1 cellular context compared by ENCODE assay signal in the genomic region with DNA sequence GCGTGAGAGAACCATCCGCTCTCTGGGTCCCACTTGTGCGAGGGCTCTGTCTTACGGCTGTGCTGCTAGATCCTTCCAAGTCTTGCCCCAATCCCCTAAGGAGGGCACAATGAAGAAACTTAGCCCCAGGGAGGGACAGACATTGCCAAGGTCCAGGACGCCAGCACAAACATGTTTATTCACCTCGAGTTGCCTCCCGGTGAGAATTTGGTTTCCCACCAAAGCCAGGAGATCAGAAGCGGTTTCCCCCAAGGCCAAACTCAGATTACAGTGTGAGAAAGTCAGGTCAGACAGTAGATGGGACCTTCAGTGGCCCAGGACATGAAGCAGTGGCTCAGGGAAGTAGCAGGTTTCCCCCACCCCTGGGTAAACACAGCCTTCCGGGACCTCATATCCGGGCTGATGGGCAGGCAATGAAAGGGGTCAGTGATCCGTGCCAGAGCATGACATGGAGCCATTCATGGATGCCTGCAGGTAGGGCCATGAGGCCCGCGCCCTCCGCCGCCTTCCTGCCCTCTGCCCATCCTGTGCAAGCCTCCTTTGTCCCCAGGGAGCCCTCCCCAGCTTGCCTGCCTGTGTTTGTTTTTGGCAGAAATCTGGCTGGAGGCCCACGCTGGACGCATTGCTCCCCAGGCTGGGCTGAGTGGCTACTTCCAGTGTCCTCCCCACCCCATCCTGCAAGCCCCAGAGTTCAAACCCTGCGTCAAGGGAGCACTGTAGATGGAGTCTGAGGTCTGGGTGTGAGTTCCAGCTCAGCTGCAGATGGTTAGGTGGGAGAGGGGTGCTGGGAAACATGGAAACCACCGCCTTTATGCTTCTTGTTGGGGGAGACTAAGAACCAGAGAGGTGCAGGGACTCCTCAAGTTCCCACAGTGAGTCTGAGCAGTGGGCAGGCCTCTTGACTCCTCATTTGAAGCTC.
A peak's percentile ranks its signal among the peaks of the same experiment; 100 is the strongest.
TF ChIP-seq lines count a peak whose summit lies in the region.

No MANE protein-coding gene starts in this region.

TF ChIP-seq in HepG2, 621 proteins besides CTCF, POLR2A, EP300 and RAD21 (continued from another document and continues in another):
- TF ChIP-seq, protein P1, sequence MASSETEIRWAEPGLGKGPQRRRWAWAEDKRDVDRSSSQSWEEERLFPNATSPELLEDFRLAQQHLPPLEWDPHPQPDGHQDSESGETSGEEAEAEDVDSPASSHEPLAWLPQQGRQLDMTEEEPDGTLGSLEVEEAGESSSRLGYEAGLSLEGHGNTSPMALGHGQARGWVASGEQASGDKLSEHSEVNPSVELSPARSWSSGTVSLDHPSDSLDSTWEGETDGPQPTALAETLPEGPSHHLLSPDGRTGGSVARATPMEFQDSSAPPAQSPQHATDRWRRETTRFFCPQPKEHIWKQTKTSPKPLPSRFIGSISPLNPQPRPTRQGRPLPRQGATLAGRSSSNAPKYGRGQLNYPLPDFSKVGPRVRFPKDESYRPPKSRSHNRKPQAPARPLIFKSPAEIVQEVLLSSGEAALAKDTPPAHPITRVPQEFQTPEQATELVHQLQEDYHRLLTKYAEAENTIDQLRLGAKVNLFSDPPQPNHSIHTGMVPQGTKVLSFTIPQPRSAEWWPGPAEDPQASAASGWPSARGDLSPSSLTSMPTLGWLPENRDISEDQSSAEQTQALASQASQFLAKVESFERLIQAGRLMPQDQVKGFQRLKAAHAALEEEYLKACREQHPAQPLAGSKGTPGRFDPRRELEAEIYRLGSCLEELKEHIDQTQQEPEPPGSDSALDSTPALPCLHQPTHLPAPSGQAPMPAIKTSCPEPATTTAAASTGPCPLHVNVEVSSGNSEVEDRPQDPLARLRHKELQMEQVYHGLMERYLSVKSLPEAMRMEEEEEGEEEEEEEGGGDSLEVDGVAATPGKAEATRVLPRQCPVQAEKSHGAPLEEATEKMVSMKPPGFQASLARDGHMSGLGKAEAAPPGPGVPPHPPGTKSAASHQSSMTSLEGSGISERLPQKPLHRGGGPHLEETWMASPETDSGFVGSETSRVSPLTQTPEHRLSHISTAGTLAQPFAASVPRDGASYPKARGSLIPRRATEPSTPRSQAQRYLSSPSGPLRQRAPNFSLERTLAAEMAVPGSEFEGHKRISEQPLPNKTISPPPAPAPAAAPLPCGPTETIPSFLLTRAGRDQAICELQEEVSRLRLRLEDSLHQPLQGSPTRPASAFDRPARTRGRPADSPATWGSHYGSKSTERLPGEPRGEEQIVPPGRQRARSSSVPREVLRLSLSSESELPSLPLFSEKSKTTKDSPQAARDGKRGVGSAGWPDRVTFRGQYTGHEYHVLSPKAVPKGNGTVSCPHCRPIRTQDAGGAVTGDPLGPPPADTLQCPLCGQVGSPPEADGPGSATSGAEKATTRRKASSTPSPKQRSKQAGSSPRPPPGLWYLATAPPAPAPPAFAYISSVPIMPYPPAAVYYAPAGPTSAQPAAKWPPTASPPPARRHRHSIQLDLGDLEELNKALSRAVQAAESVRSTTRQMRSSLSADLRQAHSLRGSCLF (CRISPR knock-in tag; IDR thresholded peaks at IDR 0.05; ENCODE audit: borderline replicate concordance), result no peak
- TF ChIP-seq, protein P2, sequence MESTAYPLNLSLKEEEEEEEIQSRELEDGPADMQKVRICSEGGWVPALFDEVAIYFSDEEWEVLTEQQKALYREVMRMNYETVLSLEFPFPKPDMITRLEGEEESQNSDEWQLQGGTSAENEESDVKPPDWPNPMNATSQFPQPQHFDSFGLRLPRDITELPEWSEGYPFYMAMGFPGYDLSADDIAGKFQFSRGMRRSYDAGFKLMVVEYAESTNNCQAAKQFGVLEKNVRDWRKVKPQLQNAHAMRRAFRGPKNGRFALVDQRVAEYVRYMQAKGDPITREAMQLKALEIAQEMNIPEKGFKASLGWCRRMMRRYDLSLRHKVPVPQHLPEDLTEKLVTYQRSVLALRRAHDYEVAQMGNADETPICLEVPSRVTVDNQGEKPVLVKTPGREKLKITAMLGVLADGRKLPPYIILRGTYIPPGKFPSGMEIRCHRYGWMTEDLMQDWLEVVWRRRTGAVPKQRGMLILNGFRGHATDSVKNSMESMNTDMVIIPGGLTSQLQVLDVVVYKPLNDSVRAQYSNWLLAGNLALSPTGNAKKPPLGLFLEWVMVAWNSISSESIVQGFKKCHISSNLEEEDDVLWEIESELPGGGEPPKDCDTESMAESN (CRISPR knock-in tag; conservative IDR thresholded peaks at IDR 0.05), result no peak; the same call in none of the 2 replicates
- no peak for TF ChIP-seq ZFYVE20 (CRISPR knock-in tag; IDR thresholded peaks at IDR 0.05; ENCODE audit: borderline replicate concordance, low read depth)
- peak; percentile 99 for TF ChIP-seq ETV6 (CRISPR knock-in tag; conservative IDR thresholded peaks at IDR 0.05)
- TF ChIP-seq NKX3-1 (CRISPR knock-in tag; IDR thresholded peaks at IDR 0.05), result no peak
- TF ChIP-seq MATR3 (CRISPR knock-in tag; IDR thresholded peaks at IDR 0.05), result no peak
- peak; percentile 94 for TF ChIP-seq SOX5 (CRISPR knock-in tag; IDR thresholded peaks at IDR 0.05; ENCODE audit: borderline replicate concordance)
- peak; percentile 84 for TF ChIP-seq TCF7 (IDR thresholded peaks at IDR 0.05; ENCODE audit: low read depth)
- peak; percentile 84 for TF ChIP-seq NR2F2 (IDR thresholded peaks at IDR 0.05; ENCODE audit: borderline replicate concordance, low read depth)
- TF ChIP-seq SKI (IDR thresholded peaks at IDR 0.05; ENCODE audit: partially characterized antibody), result no peak
- TF ChIP-seq ZFP62 (CRISPR knock-in tag; IDR thresholded peaks at IDR 0.05), result no peak
- no peak for TF ChIP-seq XBP1 (CRISPR knock-in tag; IDR thresholded peaks at IDR 0.05)
- peak; percentile 100 for TF ChIP-seq ZNF556 (CRISPR knock-in tag; IDR thresholded peaks at IDR 0.05; ENCODE audit: borderline replicate concordance)
- TF ChIP-seq CBFB (CRISPR knock-in tag; IDR thresholded peaks at IDR 0.05), result peak; percentile 94
- peak; percentile 87; the same call in 1 of the 2 replicates for TF ChIP-seq SSRP1 (CRISPR knock-in tag; IDR thresholded peaks at IDR 0.05)
- TF ChIP-seq, protein P3, sequence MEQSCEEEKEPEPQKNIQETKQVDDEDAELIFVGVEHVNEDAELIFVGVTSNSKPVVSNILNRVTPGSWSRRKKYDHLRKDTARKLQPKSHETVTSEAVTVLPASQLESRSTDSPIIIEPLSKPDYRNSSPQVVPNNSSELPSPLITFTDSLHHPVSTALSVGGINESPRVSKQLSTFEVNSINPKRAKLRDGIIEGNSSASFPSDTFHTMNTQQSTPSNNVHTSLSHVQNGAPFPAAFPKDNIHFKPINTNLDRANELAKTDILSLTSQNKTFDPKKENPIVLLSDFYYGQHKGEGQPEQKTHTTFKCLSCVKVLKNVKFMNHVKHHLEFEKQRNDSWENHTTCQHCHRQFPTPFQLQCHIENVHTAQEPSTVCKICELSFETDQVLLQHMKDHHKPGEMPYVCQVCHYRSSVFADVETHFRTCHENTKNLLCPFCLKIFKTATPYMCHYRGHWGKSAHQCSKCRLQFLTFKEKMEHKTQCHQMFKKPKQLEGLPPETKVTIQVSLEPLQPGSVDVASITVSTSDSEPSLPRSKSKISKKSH (CRISPR knock-in tag; IDR thresholded peaks at IDR 0.05; ENCODE audit: borderline replicate concordance), result no peak; the same call in 1 of the 2 replicates
- TF ChIP-seq ZNF577 (CRISPR knock-in tag; IDR thresholded peaks at IDR 0.05; ENCODE audit: borderline replicate concordance, low read depth), result peak; percentile 97
- TF ChIP-seq ZNF232 (CRISPR knock-in tag; IDR thresholded peaks at IDR 0.05; ENCODE audit: borderline replicate concordance), result no peak; the same call in 1 of the 2 replicates
- TF ChIP-seq ZBTB3 (CRISPR knock-in tag; IDR thresholded peaks at IDR 0.05; ENCODE audit: borderline replicate concordance, low read depth), result peak; percentile 99
- peak; percentile 99 for TF ChIP-seq HDAC2 (CRISPR knock-in tag; IDR thresholded peaks at IDR 0.05)
- TF ChIP-seq, protein P4, sequence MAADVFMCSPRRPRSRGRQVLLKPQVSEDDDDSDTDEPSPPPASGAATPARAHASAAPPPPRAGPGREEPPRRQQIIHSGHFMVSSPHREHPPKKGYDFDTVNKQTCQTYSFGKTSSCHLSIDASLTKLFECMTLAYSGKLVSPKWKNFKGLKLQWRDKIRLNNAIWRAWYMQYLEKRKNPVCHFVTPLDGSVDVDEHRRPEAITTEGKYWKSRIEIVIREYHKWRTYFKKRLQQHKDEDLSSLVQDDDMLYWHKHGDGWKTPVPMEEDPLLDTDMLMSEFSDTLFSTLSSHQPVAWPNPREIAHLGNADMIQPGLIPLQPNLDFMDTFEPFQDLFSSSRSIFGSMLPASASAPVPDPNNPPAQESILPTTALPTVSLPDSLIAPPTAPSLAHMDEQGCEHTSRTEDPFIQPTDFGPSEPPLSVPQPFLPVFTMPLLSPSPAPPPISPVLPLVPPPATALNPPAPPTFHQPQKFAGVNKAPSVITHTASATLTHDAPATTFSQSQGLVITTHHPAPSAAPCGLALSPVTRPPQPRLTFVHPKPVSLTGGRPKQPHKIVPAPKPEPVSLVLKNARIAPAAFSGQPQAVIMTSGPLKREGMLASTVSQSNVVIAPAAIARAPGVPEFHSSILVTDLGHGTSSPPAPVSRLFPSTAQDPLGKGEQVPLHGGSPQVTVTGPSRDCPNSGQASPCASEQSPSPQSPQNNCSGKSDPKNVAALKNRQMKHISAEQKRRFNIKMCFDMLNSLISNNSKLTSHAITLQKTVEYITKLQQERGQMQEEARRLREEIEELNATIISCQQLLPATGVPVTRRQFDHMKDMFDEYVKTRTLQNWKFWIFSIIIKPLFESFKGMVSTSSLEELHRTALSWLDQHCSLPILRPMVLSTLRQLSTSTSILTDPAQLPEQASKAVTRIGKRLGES (CRISPR knock-in tag; IDR thresholded peaks at IDR 0.05; ENCODE audit: borderline replicate concordance), result no peak
- TF ChIP-seq FOXO1 (CRISPR knock-in tag; IDR thresholded peaks at IDR 0.05), result peak; percentile 97
- TF ChIP-seq NFE2L1 (CRISPR knock-in tag; IDR thresholded peaks at IDR 0.05; ENCODE audit: borderline replicate concordance), result peak; percentile 42
- TF ChIP-seq ZFP82 (CRISPR knock-in tag; IDR thresholded peaks at IDR 0.05; ENCODE audit: borderline replicate concordance), result peak; percentile 90
- peak; percentile 100 for TF ChIP-seq ZNF510 (CRISPR knock-in tag; IDR thresholded peaks at IDR 0.05; ENCODE audit: low read depth)
- TF ChIP-seq TOE1 (CRISPR knock-in tag; IDR thresholded peaks at IDR 0.05), result no peak
- peak; percentile 63 for TF ChIP-seq HNF4A (CRISPR knock-in tag; IDR thresholded peaks at IDR 0.05)
- TF ChIP-seq ZNF720 (CRISPR knock-in tag; IDR thresholded peaks at IDR 0.05), result no peak
- TF ChIP-seq ZNF501 (CRISPR knock-in tag; IDR thresholded peaks at IDR 0.05), result peak; percentile 78
- TF ChIP-seq GTF3A (CRISPR knock-in tag; conservative IDR thresholded peaks at IDR 0.05), result peak; percentile 99
- TF ChIP-seq NPAS2 (CRISPR knock-in tag; IDR thresholded peaks at IDR 0.05; ENCODE audit: borderline replicate concordance), result no peak
- peak; percentile 99 for TF ChIP-seq ZNF230 (CRISPR knock-in tag; IDR thresholded peaks at IDR 0.05)
- TF ChIP-seq, protein P5, sequence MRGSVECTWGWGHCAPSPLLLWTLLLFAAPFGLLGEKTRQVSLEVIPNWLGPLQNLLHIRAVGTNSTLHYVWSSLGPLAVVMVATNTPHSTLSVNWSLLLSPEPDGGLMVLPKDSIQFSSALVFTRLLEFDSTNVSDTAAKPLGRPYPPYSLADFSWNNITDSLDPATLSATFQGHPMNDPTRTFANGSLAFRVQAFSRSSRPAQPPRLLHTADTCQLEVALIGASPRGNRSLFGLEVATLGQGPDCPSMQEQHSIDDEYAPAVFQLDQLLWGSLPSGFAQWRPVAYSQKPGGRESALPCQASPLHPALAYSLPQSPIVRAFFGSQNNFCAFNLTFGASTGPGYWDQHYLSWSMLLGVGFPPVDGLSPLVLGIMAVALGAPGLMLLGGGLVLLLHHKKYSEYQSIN (CRISPR knock-in tag; IDR thresholded peaks at IDR 0.05; ENCODE audit: borderline replicate concordance), result no peak
- TF ChIP-seq, protein P6, sequence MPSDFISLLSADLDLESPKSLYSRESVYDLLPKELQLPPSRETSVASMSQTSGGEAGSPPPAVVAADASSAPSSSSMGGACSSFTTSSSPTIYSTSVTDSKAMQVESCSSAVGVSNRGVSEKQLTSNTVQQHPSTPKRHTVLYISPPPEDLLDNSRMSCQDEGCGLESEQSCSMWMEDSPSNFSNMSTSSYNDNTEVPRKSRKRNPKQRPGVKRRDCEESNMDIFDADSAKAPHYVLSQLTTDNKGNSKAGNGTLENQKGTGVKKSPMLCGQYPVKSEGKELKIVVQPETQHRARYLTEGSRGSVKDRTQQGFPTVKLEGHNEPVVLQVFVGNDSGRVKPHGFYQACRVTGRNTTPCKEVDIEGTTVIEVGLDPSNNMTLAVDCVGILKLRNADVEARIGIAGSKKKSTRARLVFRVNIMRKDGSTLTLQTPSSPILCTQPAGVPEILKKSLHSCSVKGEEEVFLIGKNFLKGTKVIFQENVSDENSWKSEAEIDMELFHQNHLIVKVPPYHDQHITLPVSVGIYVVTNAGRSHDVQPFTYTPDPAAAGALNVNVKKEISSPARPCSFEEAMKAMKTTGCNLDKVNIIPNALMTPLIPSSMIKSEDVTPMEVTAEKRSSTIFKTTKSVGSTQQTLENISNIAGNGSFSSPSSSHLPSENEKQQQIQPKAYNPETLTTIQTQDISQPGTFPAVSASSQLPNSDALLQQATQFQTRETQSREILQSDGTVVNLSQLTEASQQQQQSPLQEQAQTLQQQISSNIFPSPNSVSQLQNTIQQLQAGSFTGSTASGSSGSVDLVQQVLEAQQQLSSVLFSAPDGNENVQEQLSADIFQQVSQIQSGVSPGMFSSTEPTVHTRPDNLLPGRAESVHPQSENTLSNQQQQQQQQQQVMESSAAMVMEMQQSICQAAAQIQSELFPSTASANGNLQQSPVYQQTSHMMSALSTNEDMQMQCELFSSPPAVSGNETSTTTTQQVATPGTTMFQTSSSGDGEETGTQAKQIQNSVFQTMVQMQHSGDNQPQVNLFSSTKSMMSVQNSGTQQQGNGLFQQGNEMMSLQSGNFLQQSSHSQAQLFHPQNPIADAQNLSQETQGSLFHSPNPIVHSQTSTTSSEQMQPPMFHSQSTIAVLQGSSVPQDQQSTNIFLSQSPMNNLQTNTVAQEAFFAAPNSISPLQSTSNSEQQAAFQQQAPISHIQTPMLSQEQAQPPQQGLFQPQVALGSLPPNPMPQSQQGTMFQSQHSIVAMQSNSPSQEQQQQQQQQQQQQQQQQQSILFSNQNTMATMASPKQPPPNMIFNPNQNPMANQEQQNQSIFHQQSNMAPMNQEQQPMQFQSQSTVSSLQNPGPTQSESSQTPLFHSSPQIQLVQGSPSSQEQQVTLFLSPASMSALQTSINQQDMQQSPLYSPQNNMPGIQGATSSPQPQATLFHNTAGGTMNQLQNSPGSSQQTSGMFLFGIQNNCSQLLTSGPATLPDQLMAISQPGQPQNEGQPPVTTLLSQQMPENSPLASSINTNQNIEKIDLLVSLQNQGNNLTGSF (CRISPR knock-in tag; IDR thresholded peaks at IDR 0.05), result 0 out of 2 replicates have a peak, but pooled peaks have one; percentile 56
